Comparison of ENCODE assay signal across 12 cellular contexts in the genomic region with DNA sequence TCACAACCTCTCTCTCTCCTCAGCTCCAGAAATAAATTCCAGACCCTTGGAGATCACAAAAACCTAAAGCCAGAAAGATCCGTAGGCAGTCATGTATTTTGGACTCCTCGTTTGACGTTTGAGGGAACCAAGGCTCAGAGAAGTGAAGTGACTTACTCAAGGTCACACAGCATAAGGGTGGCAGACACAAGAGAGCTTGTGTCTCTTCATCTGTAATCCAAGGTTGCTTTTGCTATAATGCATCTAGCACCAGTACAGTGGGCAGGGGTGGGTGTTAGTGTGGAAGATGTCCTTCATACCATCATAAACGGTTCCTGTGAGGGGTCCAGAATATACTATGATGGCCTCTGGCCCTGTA.
DNase-seq lines count a peak whose midpoint lies in the region; ATAC-seq, FAIRE-seq and TF ChIP-seq lines count a peak whose summit lies in the region.
"Had no signal": no experiment of that assay in that cellular context is flagged by ENCODE, and none has a peak within 500 bp of the region (broad histone marks: within the 10 kb centered on the region; RNA-seq: fewer than 3 reads in every experiment).

No MANE protein-coding gene starts in this region.

- H3K4me3 Mint-ChIP-seq in activated CD4-positive, alpha-beta memory T cell treated with anti-CD3 and anti-CD28 coated beads, Interleukin-2, amount 10 ng/mL, durations not matched to agents 7 days and 5 days, result no peak overlapping the region

- FAIRE-seq in HepG2 (lab: Jason Lieb, UNC), result no peak
- FAIRE-seq: TTC549 had no signal

- no peaks in the 10 kb centered on the region for H3K9me2 ChIP-seq in OCI-LY1 (ENCODE audit: low read depth, low read length)

- H3K27ac Mint-ChIP-seq in activated CD4-positive, alpha-beta memory T cell treated with anti-CD3 and anti-CD28 coated beads, Interleukin-2, amount 10 ng/mL, durations not matched to agents 7 days and 5 days, result peak overlapping the region; percentile 70

- peaks cover 5% of the 10 kb centered on the region; the same call in 1 of the 2 replicates for H3F3A ChIP-seq in OCI-LY1 (ENCODE audit: insufficient read depth, low read length)

- H3K9ac ChIP-seq in OCI-LY1 (ENCODE audit: low read length), result no peak overlapping the region
- H3K9ac ChIP-seq in HepG2 (ENCODE audit: insufficient read depth, low read depth, low read length), result no peak overlapping the region

- TF ChIP-seq EP300 in HepG2 (IDR thresholded peaks at IDR 0.05; ENCODE audit: low read depth in 2 of 2, low read length in 2 of 2), result no peak
- no peak for TF ChIP-seq EP300 in HepG2 (CRISPR knock-in tag; IDR thresholded peaks at IDR 0.05; ENCODE audit: borderline replicate concordance)

- H3K4me2 ChIP-seq in OCI-LY1 (ENCODE audit: low read length) (no peak overlapping the region), HepG2 (ENCODE audit: low read depth, low read length) (no peak overlapping the region)

- no peak for TF ChIP-seq CTCF in OCI-LY1 (IDR thresholded peaks at IDR 0.05; ENCODE audit: low read length)
- no peak for TF ChIP-seq CTCF in HepG2 (CRISPR knock-in tag; IDR thresholded peaks at IDR 0.05)
- TF ChIP-seq CTCF in testis (IDR thresholded peaks at IDR 0.05), result no peak

- in situ Hi-C loops in HepG2 (cut with HindIII; ENCODE audit: extremely low pct_ligation_motif_present, low pct_unique_long_range_greater_than_20kb), result no loop called here

- peaks cover 2% of the 10 kb centered on the region for H3K9me3 Mint-ChIP-seq in activated CD4-positive, alpha-beta memory T cell treated with anti-CD3 and anti-CD28 coated beads, Interleukin-2, amount 10 ng/mL, durations not matched to agents 7 days and 5 days

- no peaks in the 10 kb centered on the region for H3K27me3 Mint-ChIP-seq in activated CD4-positive, alpha-beta memory T cell treated with anti-CD3 and anti-CD28 coated beads, Interleukin-2, amount 10 ng/mL, durations not matched to agents 7 days and 5 days

- H3K79me2 ChIP-seq in OCI-LY1 (ENCODE audit: insufficient read depth, low read length), result no peaks in the 10 kb centered on the region
- no peaks in the 10 kb centered on the region for H3K79me2 ChIP-seq in HepG2 (ENCODE audit: insufficient read depth, low read length)

- no TSS peak for BruUV-seq in HepG2 (replicated peaks; lab: Mats Ljungman, UMichigan)

- no peak for TF ChIP-seq RAD21 in HepG2 (CRISPR knock-in tag; IDR thresholded peaks at IDR 0.05)

- H3K4me3 ChIP-seq in OCI-LY1 (ENCODE audit: low read depth, low read length, poor library complexity, severe bottlenecking), result no peak overlapping the region
- H3K4me3 ChIP-seq in HepG2 (replicated peaks in 1 of 3; ENCODE audit: insufficient read depth in 1 of 3, low read depth in 2 of 3, low read length in 3 of 3), result no peak overlapping the region
- H3K4me3 ChIP-seq in testis, result no peak overlapping the region
- H3K4me3 ChIP-seq: cardiac muscle cell had no signal

- peaks cover 87% of the 10 kb centered on the region for H3K4me1 Mint-ChIP-seq in activated CD4-positive, alpha-beta memory T cell treated with anti-CD3 and anti-CD28 coated beads, Interleukin-2, amount 10 ng/mL, durations not matched to agents 7 days and 5 days

- H3K4me1 ChIP-seq in OCI-LY1 (ENCODE audit: insufficient read depth, low read length, severe bottlenecking), result peaks cover 68% of the 10 kb centered on the region
- H3K4me1 ChIP-seq in HepG2 (ENCODE audit: insufficient read depth, low read length), result peaks cover 99% of the 10 kb centered on the region
- H3K4me1 ChIP-seq in testis, result peaks cover 74% of the 10 kb centered on the region

- ATAC-seq in HepG2, result no peak
- ATAC-seq in GM21786 (IDR thresholded peaks at IDR 0.05; ENCODE audit: unreplicated experiment), result no peak

- 91% methylated on average over 4 of the region's 4 CpGs for WGBS in HepG2 (ENCODE audit: low lambda C conversion rate)
- WGBS in testis, 2 donors, result 54 to 69% methylated on average over 4 of the region's 4 CpGs

- no peak for TF ChIP-seq POLR2A in HepG2 (IDR thresholded peaks at IDR 0.05; ENCODE audit: insufficient read depth in 1 of 2, low read depth in 2 of 2, low read length in 2 of 2)
- TF ChIP-seq POLR2A in testis (IDR thresholded peaks at IDR 0.05), result no peak

- H4K20me1 ChIP-seq in OCI-LY1 (ENCODE audit: insufficient read depth, low read length), result no peaks in the 10 kb centered on the region
- H4K20me1 ChIP-seq in HepG2 (ENCODE audit: insufficient read depth, low read length), result no peaks in the 10 kb centered on the region

- no peaks in the 10 kb centered on the region for H3K27me3 ChIP-seq in OCI-LY1 (ENCODE audit: insufficient read depth, low read length)
- H3K27me3 ChIP-seq in HepG2 (ENCODE audit: control insufficient read depth in 1 of 2, insufficient read depth in 2 of 2, low read length in 2 of 2), result no peaks in the 10 kb centered on the region
- no peaks in the 10 kb centered on the region for H3K27me3 ChIP-seq in testis
- H3K27me3 ChIP-seq: cardiac muscle cell had no signal

- POLR2A ChIA-PET in activated CD4-positive, alpha-beta memory T cell treated with anti-CD3 and anti-CD28 coated beads, Interleukin-2, amount 10 ng/mL, durations not matched to agents 7 days and 5 days (lab: Charles Lee), result interaction anchor here (0.6 to 2.3 kb wide), 9 partner anchors 13 to 498 kb away, joined by 3 to 11 read pairs (median 4); no protein-coding TSS in a partner anchor
- POLR2A ChIA-PET in HepG2 (lab: Yijun Ruan, JAX), result interaction anchor here (1.1 to 1.4 kb wide), 3 partner anchors 86 to 382 kb away, joined by 3 to 6 read pairs (median 3); no protein-coding TSS in a partner anchor

- H3K36me3 ChIP-seq in OCI-LY1 (ENCODE audit: insufficient read depth, low read length) (no peaks in the 10 kb centered on the region), HepG2 (replicated peaks in 1 of 2; ENCODE audit: control insufficient read depth in 1 of 2, insufficient read depth in 2 of 2, low read length in 2 of 2) (no peaks in the 10 kb centered on the region), testis (ENCODE audit: low read depth, missing control alignments) (no peaks in the 10 kb centered on the region)
- H3K36me3 ChIP-seq: cardiac muscle cell had no signal

- H3K9me3 ChIP-seq in OCI-LY1 (ENCODE audit: low read length) (no peaks in the 10 kb centered on the region), HepG2 (ENCODE audit: low read length) (no peaks in the 10 kb centered on the region), testis (no peaks in the 10 kb centered on the region)

- DNase-seq in activated CD4-positive, alpha-beta memory T cell treated with anti-CD3 and anti-CD28 coated beads, Interleukin-2, amount 10 ng/mL, durations not matched to agents 7 days and 5 days, result no peak
- DNase-seq in HepG2 (ENCODE audit: low spot score) (no peak), testis (no peak), islet precursor cell (no peak), 8988T (no peak)
- DNase-seq: activated T-cell treated with anti-CD3 and anti-CD28 coated beads for 4 hours, erythroblast, NCI-H2029 treated with DMSO at 0.1 percent for 48 hours had no signal

- H3K27ac ChIP-seq in OCI-LY1 (ENCODE audit: low read depth, low read length, poor library complexity, severe bottlenecking) (peak overlapping the region; percentile 84), HepG2 (ENCODE audit: extremely low read length, insufficient read depth, low read length) (no peak overlapping the region), testis (peak overlapping the region; percentile 78 to 93)

- peaks cover 18% of the 10 kb centered on the region for H3K36me3 Mint-ChIP-seq in activated CD4-positive, alpha-beta memory T cell treated with anti-CD3 and anti-CD28 coated beads, Interleukin-2, amount 10 ng/mL, durations not matched to agents 7 days and 5 days (ENCODE audit: low read depth)

- CTCF ChIA-PET in activated CD4-positive, alpha-beta memory T cell treated with anti-CD3 and anti-CD28 coated beads, Interleukin-2, amount 10 ng/mL, durations not matched to agents 7 days and 5 days (lab: Charles Lee), result interaction anchor here (1.0 to 2.0 kb wide), 3 partner anchors 9 to 110 kb away, joined by 3 to 5 read pairs (median 3); no protein-coding TSS in a partner anchor
- CTCF ChIA-PET in HepG2 (lab: Yijun Ruan, JAX; ENCODE audit: low intra/inter-chr PET ratio, low total read pairs), result no interaction called here

- H2AFZ ChIP-seq in OCI-LY1 (ENCODE audit: low read length) (no peak overlapping the region), HepG2 (ENCODE audit: low read length) (no peak overlapping the region)

- intact Hi-C loops in HepG2 (cut with micrococcal nuclease; ENCODE audit: unreplicated experiment), result no loop called here
- intact Hi-C loops in testis (cut with DNase I; ENCODE audit: low total_unique reads), result loop anchor here (10.0 kb wide), 2 partner anchors 91 to 259 kb away; no protein-coding TSS in a partner anchor

TF ChIP-seq in HepG2, 621 proteins besides CTCF, POLR2A, EP300 and RAD21:
- TF ChIP-seq, protein P1, sequence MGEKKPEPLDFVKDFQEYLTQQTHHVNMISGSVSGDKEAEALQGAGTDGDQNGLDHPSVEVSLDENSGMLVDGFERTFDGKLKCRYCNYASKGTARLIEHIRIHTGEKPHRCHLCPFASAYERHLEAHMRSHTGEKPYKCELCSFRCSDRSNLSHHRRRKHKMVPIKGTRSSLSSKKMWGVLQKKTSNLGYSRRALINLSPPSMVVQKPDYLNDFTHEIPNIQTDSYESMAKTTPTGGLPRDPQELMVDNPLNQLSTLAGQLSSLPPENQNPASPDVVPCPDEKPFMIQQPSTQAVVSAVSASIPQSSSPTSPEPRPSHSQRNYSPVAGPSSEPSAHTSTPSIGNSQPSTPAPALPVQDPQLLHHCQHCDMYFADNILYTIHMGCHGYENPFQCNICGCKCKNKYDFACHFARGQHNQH (CRISPR knock-in tag; IDR thresholded peaks at IDR 0.05), result no peak
- TF ChIP-seq ZMYM3 (CRISPR knock-in tag; IDR thresholded peaks at IDR 0.05) (peak; percentile 78), RCOR2 (CRISPR knock-in tag; IDR thresholded peaks at IDR 0.05) (0 out of 2 replicates have a peak, but pooled peaks have one; percentile 23), ZNF768 (CRISPR knock-in tag; IDR thresholded peaks at IDR 0.05) (peak; percentile 91; the same call in 1 of the 2 replicates)
